In the genomic region with DNA sequence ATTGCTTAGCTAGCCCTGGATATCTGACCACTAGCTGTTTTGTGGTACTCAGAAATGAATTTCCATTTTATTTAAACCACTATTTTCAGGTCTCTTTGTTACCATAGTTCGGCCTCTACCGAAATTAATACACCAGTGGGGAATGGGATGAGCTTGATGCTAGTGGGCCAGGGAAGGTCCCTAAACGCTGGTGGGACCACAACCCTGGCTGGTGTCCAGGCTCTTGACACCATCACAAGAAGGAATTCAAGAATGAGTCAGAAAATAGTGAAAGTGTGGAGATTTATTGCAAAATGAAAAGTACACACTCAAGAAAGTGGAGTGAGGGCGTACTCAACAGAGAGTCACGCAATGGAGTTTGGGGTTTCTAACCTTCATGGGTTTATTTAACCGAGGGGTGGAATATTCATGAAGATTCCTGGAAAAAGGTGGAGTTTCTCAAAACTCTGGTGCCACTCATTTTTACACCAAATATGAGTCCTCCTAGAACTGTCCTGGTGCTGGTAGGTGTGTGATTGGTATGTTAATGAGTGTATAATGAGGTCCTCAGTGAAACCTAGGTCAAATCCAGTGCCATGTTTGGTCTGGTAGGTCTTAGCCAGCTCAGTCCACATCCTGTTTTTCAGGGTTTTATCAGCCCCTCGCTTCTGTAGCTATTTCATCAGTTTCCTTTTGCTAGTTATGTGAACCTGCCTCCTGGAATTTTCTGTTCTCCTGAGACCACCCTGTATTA, we compare ENCODE assay signal across 1 cellular context.
TF ChIP-seq lines count a peak whose summit lies in the region.

No MANE protein-coding gene starts in this region.

TF ChIP-seq in endothelial cell of umbilical vein, 7 proteins besides CTCF, POLR2A, EP300 and RAD21:
- TF ChIP-seq GATA2 (IDR thresholded peaks at IDR 0.05; ENCODE audit: insufficient read depth, insufficient read length, low read depth, low read length) (no peak), FOS (IDR thresholded peaks at IDR 0.05; ENCODE audit: borderline replicate concordance, insufficient read depth, low read length) (no peak), JUN (IDR thresholded peaks at IDR 0.05; ENCODE audit: borderline replicate concordance, insufficient read depth, insufficient read length, low read depth) (no peak)
- TF ChIP-seq, protein P1, sequence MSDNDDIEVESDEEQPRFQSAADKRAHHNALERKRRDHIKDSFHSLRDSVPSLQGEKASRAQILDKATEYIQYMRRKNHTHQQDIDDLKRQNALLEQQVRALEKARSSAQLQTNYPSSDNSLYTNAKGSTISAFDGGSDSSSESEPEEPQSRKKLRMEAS (IDR thresholded peaks at IDR 0.05; ENCODE audit: insufficient read depth, insufficient read length) = no peak
